13 cellular contexts compared by ENCODE assay signal in the genomic region with DNA sequence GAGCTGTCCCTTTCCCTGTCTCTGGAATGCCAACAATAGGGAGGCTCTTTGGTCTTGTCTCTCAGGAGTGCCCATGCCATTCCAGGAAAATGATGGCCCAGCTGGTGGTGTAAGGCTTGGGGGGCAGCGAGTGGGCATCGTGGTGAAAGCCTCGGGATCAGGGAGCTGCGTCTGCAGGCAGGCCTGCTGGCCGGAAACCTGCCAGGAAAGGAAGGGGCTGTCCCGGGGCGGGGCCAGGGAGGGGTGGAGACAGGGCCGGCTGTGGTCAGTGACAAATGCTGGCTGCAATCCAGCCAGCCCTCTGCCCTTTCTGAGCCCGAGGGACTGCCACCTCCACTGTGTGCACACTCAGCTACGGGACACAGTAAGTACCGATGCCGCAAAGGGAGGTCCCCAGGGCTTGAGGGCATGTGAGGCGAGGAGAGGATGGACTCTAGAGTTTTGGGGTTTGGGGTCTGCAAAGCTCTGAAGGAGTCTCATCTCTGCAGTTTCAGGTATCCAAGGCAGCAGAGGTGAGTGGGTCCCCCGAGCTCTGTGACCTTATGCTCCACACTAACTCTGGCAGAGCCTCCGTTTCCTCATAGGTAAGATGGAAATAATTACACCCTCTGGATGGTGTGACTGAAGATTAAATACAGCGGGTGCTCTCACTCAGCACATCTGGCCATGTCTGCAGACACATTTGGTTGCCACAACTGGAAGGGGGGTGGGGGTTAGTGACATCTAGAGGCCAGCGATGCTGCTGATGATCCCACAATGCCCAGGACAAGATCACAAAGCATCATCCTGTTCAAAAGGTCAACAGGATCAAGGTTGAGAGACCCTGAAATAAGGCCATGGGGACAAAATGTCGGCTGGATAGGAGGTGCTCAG. TPM values are rescaled to one million over a fixed set of nuclear protein-coding genes. Genes with fewer than 3 reads are reported as not detected.
DNase-seq lines count a peak whose midpoint lies in the region; ATAC-seq, FAIRE-seq and TF ChIP-seq lines count a peak whose summit lies in the region.
"Had no signal": no experiment of that assay in that cellular context is flagged by ENCODE, and none has a peak within 500 bp of the region (broad histone marks: within the 10 kb centered on the region; RNA-seq: fewer than 3 reads in every experiment).

A gene with protein sequence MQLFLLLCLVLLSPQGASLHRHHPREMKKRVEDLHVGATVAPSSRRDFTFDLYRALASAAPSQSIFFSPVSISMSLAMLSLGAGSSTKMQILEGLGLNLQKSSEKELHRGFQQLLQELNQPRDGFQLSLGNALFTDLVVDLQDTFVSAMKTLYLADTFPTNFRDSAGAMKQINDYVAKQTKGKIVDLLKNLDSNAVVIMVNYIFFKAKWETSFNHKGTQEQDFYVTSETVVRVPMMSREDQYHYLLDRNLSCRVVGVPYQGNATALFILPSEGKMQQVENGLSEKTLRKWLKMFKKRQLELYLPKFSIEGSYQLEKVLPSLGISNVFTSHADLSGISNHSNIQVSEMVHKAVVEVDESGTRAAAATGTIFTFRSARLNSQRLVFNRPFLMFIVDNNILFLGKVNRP (plus strand): TSS at position 300 of the 873 bp plus-strand sequence. CDS start 5,937 bp downstream, outside the sequence.

- H4K20me1 ChIP-seq in K562 (replicated peaks; ENCODE audit: control insufficient read depth, insufficient read depth, low read length) (no peaks in the 10 kb centered on the region), hepatocyte (ENCODE audit: insufficient read depth, poor library complexity, severe bottlenecking) (no peaks in the 10 kb centered on the region)

- H3K27me3 Mint-ChIP-seq in activated T-helper 17 cell treated with anti-CD3 and anti-CD28 coated beads, Interleukin-2, amount 50 U/mL, for 72 hours: peaks cover 18% of the 10 kb centered on the region

- POLR2A ChIA-PET in K562 (lab: Yijun Ruan, JAX): no interaction called here

- peak; percentile 83 for DNase-seq in H7
- peak; percentile 14 to 52 (median 36) for DNase-seq in K562 (ENCODE audit: extremely low read depth in 1 of 4, low spot score in 3 of 4)
- peak; percentile 70 for DNase-seq in hepatocyte (ENCODE audit: low spot score)
- peak; percentile 65 for DNase-seq in renal cortical epithelial cell (ENCODE audit: low read depth)
- DNase-seq in NCI-H69 (lab: John Stamatoyannopoulos, UW): no peak
- DNase-seq in globus pallidus (ENCODE audit: low spot score): no peak
- DNase-seq: foreskin keratinocyte; NCI-H524; stimulated activated CD4-positive, alpha-beta T cell treated with anti-CD3 and anti-CD28 coated beads, Interleukin-1b, Interleukin-23, amount 100 ng/mL, for 48 hours had no signal

- no peaks in the 10 kb centered on the region for H3K36me3 Mint-ChIP-seq in activated T-helper 17 cell treated with anti-CD3 and anti-CD28 coated beads, Interleukin-2, amount 50 U/mL, for 72 hours (ENCODE audit: low read depth)

- TF ChIP-seq EP300 in K562 (IDR thresholded peaks at IDR 0.05; ENCODE audit: low read length): no peak

- no peak within 1 kb of the TSS for H3K4me2 ChIP-seq in K562 (ENCODE audit: insufficient read depth, low read length)
- peak within 1 kb of the TSS; percentile 51 for H3K4me2 ChIP-seq in hepatocyte
- H3K4me2 ChIP-seq: KMS-11 had no signal

- H3K9me3 Mint-ChIP-seq in activated T-helper 17 cell treated with anti-CD3 and anti-CD28 coated beads, Interleukin-2, amount 50 U/mL, for 72 hours: no peaks in the 10 kb centered on the region

- H3K9me3 ChIP-seq in K562 (replicated peaks; ENCODE audit: control insufficient read depth, insufficient read depth, low read depth, low read length): no peaks in the 10 kb centered on the region
- no peaks in the 10 kb centered on the region for H3K9me3 ChIP-seq in hepatocyte (ENCODE audit: low read depth)

- no peaks in the 10 kb centered on the region for H3K4me1 Mint-ChIP-seq in activated T-helper 17 cell treated with anti-CD3 and anti-CD28 coated beads, Interleukin-2, amount 50 U/mL, for 72 hours

- H3K4me3 ChIP-seq in H7 (ENCODE audit: insufficient read depth, low read depth, low read length) (no peak within 1 kb of the TSS), K562 (no peak within 1 kb of the TSS), hepatocyte (no peak within 1 kb of the TSS)

- peak; percentile 69; the same call in 2 of the 3 replicates for ATAC-seq in K562
- ATAC-seq in activated T-helper 17 cell treated with anti-CD3 and anti-CD28 coated beads, Interleukin-2, amount 50 U/mL, for 72 hours (replicated peaks): no peak
- ATAC-seq in HG02973 (IDR thresholded peaks at IDR 0.05; ENCODE audit: unreplicated experiment): no peak
- ATAC-seq: foreskin keratinocyte had no signal

- H2AFZ ChIP-seq in K562 (ENCODE audit: low read depth, low read length) (no peak within 1 kb of the TSS), hepatocyte (no peak within 1 kb of the TSS)

- CTCF ChIA-PET in K562 (lab: Yijun Ruan, JAX; ENCODE audit: low intra/inter-chr PET ratio): no interaction called here

- BruUV-seq in K562 (replicated peaks; lab: Mats Ljungman, UMichigan): no TSS peak

- TF ChIP-seq CTCF in K562 (IDR thresholded peaks at IDR 0.05 in 2 of 3, conservative IDR thresholded peaks at IDR 0.05 in 1 of 3; ENCODE audit: insufficient read depth in 2 of 3, low read depth in 1 of 3, low read length in 3 of 3) (no peak), hepatocyte (IDR thresholded peaks at IDR 0.05; ENCODE audit: poor library complexity) (no peak)

- H3K4me3 Mint-ChIP-seq in activated T-helper 17 cell treated with anti-CD3 and anti-CD28 coated beads, Interleukin-2, amount 50 U/mL, for 72 hours: no peak within 1 kb of the TSS

- no peak for TF ChIP-seq RAD21 in K562 (CRISPR knock-in tag; conservative IDR thresholded peaks at IDR 0.05 in 1 of 2, IDR thresholded peaks at IDR 0.05 in 1 of 2)

- H3K27me3 ChIP-seq in H7 (ENCODE audit: control insufficient read depth, insufficient read depth, low read length): no peaks in the 10 kb centered on the region; the same call in 1 of the 2 replicates
- H3K27me3 ChIP-seq in K562 (ENCODE audit: control insufficient read depth in 2 of 2, insufficient read depth in 2 of 2, low read length in 2 of 2): no peaks in the 10 kb centered on the region
- H3K27me3 ChIP-seq in hepatocyte: no peaks in the 10 kb centered on the region
- H3K27me3 ChIP-seq: foreskin keratinocyte had no signal

- 1% methylated on average over 13 of the region's 18 CpGs for WGBS in K562 (ENCODE audit: insufficient coverage, low coverage, missing lambda C conversion rate)
- 67% methylated on average over 14 of the region's 18 CpGs for WGBS in hepatocyte (ENCODE audit: low lambda C conversion rate, missing lambda C conversion rate)

- no peak within 1 kb of the TSS for H3K27ac ChIP-seq in K562 (ENCODE audit: extremely low read depth, low read depth, low read length)
- H3K27ac ChIP-seq in hepatocyte: peak within 1 kb of the TSS; percentile 23
- H3K27ac ChIP-seq: foreskin keratinocyte, KMS-11 had no signal

- no peak within 1 kb of the TSS for H3K9ac ChIP-seq in K562 (ENCODE audit: insufficient read depth in 1 of 2, low read depth in 2 of 2, low read length in 2 of 2)
- H3K9ac ChIP-seq: KMS-11 had no signal

- no peaks in the 10 kb centered on the region for H3K9me1 ChIP-seq in K562 (ENCODE audit: control insufficient read depth, insufficient read depth, low read length)

- FAIRE-seq in K562 (lab: Jason Lieb, UNC): no peak

- no peak within 1 kb of the TSS for H3K27ac Mint-ChIP-seq in activated T-helper 17 cell treated with anti-CD3 and anti-CD28 coated beads, Interleukin-2, amount 50 U/mL, for 72 hours

- in situ Hi-C loops in K562 (cut with MboI): no loop called here

- no peaks in the 10 kb centered on the region for H3K36me3 ChIP-seq in H7 (replicated peaks; ENCODE audit: control insufficient read depth, insufficient read depth, low read length)
- no peaks in the 10 kb centered on the region for H3K36me3 ChIP-seq in K562 (ENCODE audit: control insufficient read depth, insufficient read depth, low read length)
- no peaks in the 10 kb centered on the region for H3K36me3 ChIP-seq in hepatocyte (replicated peaks; ENCODE audit: insufficient read depth, low read depth)

- H3K9me2 ChIP-seq in hepatocyte (replicated peaks; ENCODE audit: insufficient read depth): no peaks in the 10 kb centered on the region

- H3K79me2 ChIP-seq in K562 (ENCODE audit: control insufficient read depth, insufficient read depth, low read length): no peaks in the 10 kb centered on the region
- H3K79me2 ChIP-seq in hepatocyte: no peaks in the 10 kb centered on the region

- intact Hi-C loops in K562 (cut with micrococcal nuclease): no loop called here

- no peaks in the 10 kb centered on the region; a peak in 1 of 5 replicates for H3K4me1 ChIP-seq in K562 (replicated peaks in 1 of 2; ENCODE audit: control insufficient read depth in 2 of 2, insufficient read depth in 2 of 2, low read length in 2 of 2)
- peaks cover 10% of the 10 kb centered on the region for H3K4me1 ChIP-seq in hepatocyte (ENCODE audit: insufficient read depth)
- H3K4me1 ChIP-seq: foreskin keratinocyte had no signal

- TF ChIP-seq POLR2A in K562 (conservative IDR thresholded peaks at IDR 0.05): no peak

RNA-seq across cellular contexts. Expression of the gene that starts here (rescaled TPM):
- total RNA-seq in H7 (2014; rRNA removed; shearing (Covaris generic)): 1.6 and 2.6 TPM in 2 replicates
- not detected in 2 replicates for total RNA-seq in K562 (2011; cell fraction: chromatin; rRNA removed; ENCODE audit: low replicate concordance)
- total RNA-seq in K562 (2011; cell fraction: nucleolus; rRNA removed): not detected in 2 replicates
- not detected in 2 replicates for total RNA-seq in K562 (2011; cell fraction: nucleoplasm; rRNA removed)
- not detected in 2 replicates for total RNA-seq in K562 (2014; rRNA removed)
- total RNA-seq in K562 (2014; rRNA removed; fragmentation: Illumina TruSeq; extraction: Trizol): not detected in 2 replicates
- not detected in 2 replicates for total RNA-seq in K562 (2015; rRNA removed; fragmentation: Illumina TruSeq; extraction: Trizol)
- total RNA-seq in K562 (2021): 0.34 and 0.38 TPM in 2 replicates
- polyA plus RNA-seq in K562 (2011; rRNA removed): not detected in 2 replicates
- not detected in 2 replicates for polyA plus RNA-seq in K562 (2011; cell fraction: cytosol; rRNA removed)
- polyA plus RNA-seq in K562 (2011; cell fraction: nucleus; rRNA removed): not detected in 2 replicates
- not detected in 2 replicates for polyA plus RNA-seq in K562 (2012)
- polyA plus RNA-seq in K562 (2014; fragmentation: Illumina TruSeq; extraction: Trizol): not detected in 2 replicates
- polyA plus RNA-seq in K562 (2014; fragmentation: Nextera tagmentation; extraction: Ambion mirVana): not detected
- polyA plus RNA-seq in K562 (2014; rRNA removed): not detected in 2 replicates
- not detected in 2 replicates for polyA minus RNA-seq in K562 (2011; rRNA and poly(A)+ RNA removed)
- 1.2 TPM in 1 of 2 replicates, not detected in the other for polyA minus RNA-seq in K562 (2011; cell fraction: cytosol; rRNA and poly(A)+ RNA removed)
- not detected in 2 replicates for polyA minus RNA-seq in K562 (2011; cell fraction: nucleus; rRNA and poly(A)+ RNA removed)
- total RNA-seq in hepatocyte: 88.8 and 109 TPM in 2 replicates
- polyA plus RNA-seq in hepatocyte: 73.6 and 98.7 TPM in 2 replicates
- 0.35 and 15.5 TPM in 2 replicates for total RNA-seq in renal cortical epithelial cell
- not detected for total RNA-seq in activated T-helper 17 cell treated with anti-CD3 and anti-CD28 coated beads, Interleukin-2, amount 50 U/mL, for 72 hours
- total RNA-seq: activated CD8-positive, alpha-beta memory T cell treated with anti-CD3 and anti-CD28 coated beads for 36 hours; foreskin keratinocyte had no signal
- polyA plus RNA-seq: foreskin keratinocyte had no signal

Comparison
In these comparisons a context has a peak if more than half of its experiments do, and no peak if none do; other contexts are left out.
1. RNA of the gene that starts here (polyA plus RNA-seq): 73.6 to 98.7 TPM in hepatocyte; not detected in K562; every median in the first group is over 10 times any median in the second.
2. DNase-seq: peak in H7 (single experiment), K562 (4 of 4), hepatocyte (single experiment) and renal cortical epithelial cell (single experiment); none in NCI-H69 (single experiment) and globus pallidus (single experiment).